Comparison of ENCODE assay signal across 1 cellular context in the genomic region with DNA sequence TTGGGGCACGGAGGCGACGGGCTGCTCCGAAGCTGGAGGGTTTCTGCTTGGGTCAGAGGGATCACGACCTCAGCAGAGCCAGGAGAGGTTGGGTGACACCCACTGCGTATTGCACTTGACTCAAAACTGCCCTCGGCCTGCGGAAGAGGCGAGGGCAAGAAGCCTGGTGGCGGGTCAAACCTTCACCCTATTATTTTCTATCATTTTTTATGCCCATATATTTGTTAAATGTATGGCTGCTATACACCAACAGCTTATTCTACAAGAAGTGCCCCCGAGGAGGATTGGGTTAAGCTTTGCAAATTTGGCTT.
A peak's percentile ranks its signal among the peaks of the same experiment; 100 is the strongest.
TF ChIP-seq lines count a peak whose summit lies in the region.

No MANE protein-coding gene starts in this region.

TF ChIP-seq in H1, 55 proteins besides CTCF, POLR2A, EP300 and RAD21:
- TF ChIP-seq SUZ12 (IDR thresholded peaks at IDR 0.05; ENCODE audit: low read length): peak; percentile 84; the same call in 1 of the 2 replicates
- TF ChIP-seq TCF12 (IDR thresholded peaks at IDR 0.05; ENCODE audit: low read depth, low read length): no peak
